ENCODE assay signal across 20 cellular contexts in the genomic region with DNA sequence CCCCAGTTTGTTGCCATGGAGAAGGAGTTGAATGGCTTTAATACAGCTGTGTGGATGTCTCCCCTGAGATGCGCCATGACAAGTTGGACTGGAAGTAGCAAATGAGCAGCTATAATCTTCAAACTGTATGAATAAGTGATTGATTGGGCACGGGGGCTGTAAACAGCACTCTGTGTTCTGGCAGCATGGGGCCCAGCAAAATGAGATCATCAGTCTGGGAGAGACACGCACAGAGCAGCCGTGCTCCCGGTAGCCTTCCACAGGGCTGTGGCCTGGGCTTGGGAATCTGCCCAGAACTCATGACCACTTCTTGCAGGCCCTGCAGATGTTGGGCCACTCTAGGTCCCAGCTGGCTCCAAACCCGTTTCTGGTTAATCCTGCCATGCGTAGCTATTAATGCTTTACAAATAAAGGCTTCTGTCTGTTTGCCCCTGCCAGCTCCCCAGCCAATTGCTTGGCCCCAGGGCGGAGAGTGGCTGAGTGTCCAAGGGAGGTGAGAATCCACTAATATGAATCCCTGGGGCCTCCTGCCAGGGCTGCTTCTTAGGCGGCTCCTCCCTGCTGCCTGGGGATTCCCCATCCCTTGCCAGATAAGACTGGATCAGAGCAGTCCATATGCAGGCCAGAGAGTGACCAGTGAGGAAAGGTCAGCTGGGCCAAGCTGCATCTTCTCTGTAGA.
DNase-seq lines count a peak whose midpoint lies in the region; ATAC-seq and TF ChIP-seq lines count a peak whose summit lies in the region.
"Had no signal": no experiment of that assay in that cellular context is flagged by ENCODE, and none has a peak within 500 bp of the region (broad histone marks: within the 10 kb centered on the region; RNA-seq: fewer than 3 reads in every experiment).

No MANE protein-coding gene starts in this region.

- no peaks in the 10 kb centered on the region for H3K9me3 ChIP-seq in heart right ventricle
- H3K9me3 ChIP-seq: right lobe of liver, upper lobe of left lung had no signal

- H3K36me3 Mint-ChIP-seq in glutamatergic neuron (ENCODE audit: unreplicated experiment): peaks cover 6% of the 10 kb centered on the region
- no peaks in the 10 kb centered on the region for H3K36me3 Mint-ChIP-seq in stimulated activated naive B cell treated with anti-CD40 and anti-IgM and Interleukin-4, amounts not matched to agents 10 μg/mL and 1 μg/mL and 100 μg/mL, for 72 hours

- no peaks in the 10 kb centered on the region for H3K36me3 ChIP-seq in heart right ventricle
- H3K36me3 ChIP-seq: cardiac muscle cell, right lobe of liver, upper lobe of left lung had no signal

- no peak overlapping the region for H3K4me3 Mint-ChIP-seq in glutamatergic neuron (ENCODE audit: unreplicated experiment)
- no peak overlapping the region for H3K4me3 Mint-ChIP-seq in stimulated activated naive B cell treated with anti-CD40 and anti-IgM and Interleukin-4, amounts not matched to agents 10 μg/mL and 1 μg/mL and 100 μg/mL, for 72 hours

- H3K4me3 ChIP-seq in heart right ventricle: no peak overlapping the region
- H3K4me3 ChIP-seq: cardiac muscle cell, right lobe of liver, upper lobe of left lung had no signal

- DNase-seq in heart right ventricle (peak; percentile 14 to 19), Right ventricle myocardium inferior (ENCODE audit: missing footprints) (no peak), glutamatergic neuron (no peak), mucosa of gallbladder (ENCODE audit: low spot score) (peak; percentile 29), SIG-M5 treated with dmso at 0.1 percent for 504 hours (lab: John Stamatoyannopoulos, UW; ENCODE audit: unreplicated experiment) (no peak), EL (no peak), Kasumi-1 (lab: John Stamatoyannopoulos, UW) (no peak)
- no peak for DNase-seq in stimulated activated naive B cell treated with anti-CD40 and anti-IgM and Interleukin-4, amounts not matched to agents 10 μg/mL and 1 μg/mL and 100 μg/mL, for 72 hours
- DNase-seq: activated CD4-positive, alpha-beta T cell treated with anti-CD3 and anti-CD28 coated beads for 1 hour; activated CD8-positive, alpha-beta memory T cell treated with anti-CD3 and anti-CD28 coated beads, Interleukin-2, amount 50 U/mL, for 48 hours; activated naive CD4-positive, alpha-beta T cell treated with anti-CD3 and anti-CD28 coated beads, Interleukin-2, amount 50 U/mL, for 16 hours; KG1; NCI-H1694; NCI-H69; right lobe of liver; stimulated activated CD4-positive, alpha-beta T cell treated with anti-CD3 and anti-CD28 coated beads, Interleukin-2, amount 100 ng/mL, for 48 hours; T-helper 2 cell; upper lobe of left lung had no signal

- no peak overlapping the region for H3K27ac ChIP-seq in heart right ventricle
- H3K27ac ChIP-seq: cardiac muscle cell, right lobe of liver, RWPE1, upper lobe of left lung had no signal

- no peaks in the 10 kb centered on the region for H3K27me3 Mint-ChIP-seq in glutamatergic neuron (ENCODE audit: unreplicated experiment)
- no peaks in the 10 kb centered on the region for H3K27me3 Mint-ChIP-seq in stimulated activated naive B cell treated with anti-CD40 and anti-IgM and Interleukin-4, amounts not matched to agents 10 μg/mL and 1 μg/mL and 100 μg/mL, for 72 hours

- H3K27ac Mint-ChIP-seq in glutamatergic neuron (ENCODE audit: unreplicated experiment): peak overlapping the region; percentile 28
- no peak overlapping the region for H3K27ac Mint-ChIP-seq in stimulated activated naive B cell treated with anti-CD40 and anti-IgM and Interleukin-4, amounts not matched to agents 10 μg/mL and 1 μg/mL and 100 μg/mL, for 72 hours

- intact Hi-C loops in heart right ventricle (cut with DNase I) (no loop called here), Right ventricle myocardium inferior (cut with DNase I) (no loop called here)

- 62 to 65% methylated on average over 9 of the region's 9 CpGs for WGBS in heart right ventricle, 2 donors

- no peaks in the 10 kb centered on the region for H3K4me1 Mint-ChIP-seq in glutamatergic neuron (ENCODE audit: low read depth, unreplicated experiment)
- H3K4me1 Mint-ChIP-seq in stimulated activated naive B cell treated with anti-CD40 and anti-IgM and Interleukin-4, amounts not matched to agents 10 μg/mL and 1 μg/mL and 100 μg/mL, for 72 hours: no peaks in the 10 kb centered on the region

- H3K9me3 Mint-ChIP-seq in glutamatergic neuron (ENCODE audit: unreplicated experiment): peaks cover 13% of the 10 kb centered on the region
- peaks cover 0 to 3% of the 10 kb centered on the region in 2 donors for H3K9me3 Mint-ChIP-seq in stimulated activated naive B cell treated with anti-CD40 and anti-IgM and Interleukin-4, amounts not matched to agents 10 μg/mL and 1 μg/mL and 100 μg/mL, for 72 hours

- peaks cover 0 to 32% (median 10%) of the 10 kb centered on the region in 7 donors for H3K27me3 ChIP-seq in heart right ventricle
- H3K27me3 ChIP-seq: cardiac muscle cell, right lobe of liver, upper lobe of left lung had no signal

- ATAC-seq in heart right ventricle (peak in 5 of 8 donors; percentile 41 to 72 (median 56)), Right ventricle myocardium inferior (no peak)
- ATAC-seq in stimulated activated naive B cell treated with anti-CD40 and anti-IgM and Interleukin-4, amounts not matched to agents 10 μg/mL and 1 μg/mL and 100 μg/mL, for 72 hours (replicated peaks): no peak

- no peak for TF ChIP-seq CTCF in heart right ventricle (IDR thresholded peaks at IDR 0.05)
- TF ChIP-seq CTCF in glutamatergic neuron (IDR thresholded peaks at IDR 0.05; ENCODE audit: partially characterized antibody, unreplicated experiment): no peak

- no peaks in the 10 kb centered on the region for H3K4me1 ChIP-seq in heart right ventricle
- H3K4me1 ChIP-seq: right lobe of liver, upper lobe of left lung had no signal

Comparison
In these comparisons a context has a peak if more than half of its experiments do, and no peak if none do; other contexts are left out.
1. ATAC-seq: peak in heart right ventricle (5 of 8); none in Right ventricle myocardium inferior (single experiment) and stimulated activated naive B cell treated with anti-CD40 and anti-IgM and Interleukin-4, amounts not matched to agents 10 μg/mL and 1 μg/mL and 100 μg/mL, for 72 hours (0 of 2).
2. DNase-seq: peak in heart right ventricle (2 of 2) and mucosa of gallbladder (single experiment); none in Right ventricle myocardium inferior (single experiment), glutamatergic neuron (single experiment), SIG-M5 treated with dmso at 0.1 percent for 504 hours (single experiment), EL (single experiment), Kasumi-1 (0 of 2) and stimulated activated naive B cell treated with anti-CD40 and anti-IgM and Interleukin-4, amounts not matched to agents 10 μg/mL and 1 μg/mL and 100 μg/mL, for 72 hours (single experiment).